Comparison of ENCODE assay signal across 12 cellular contexts in genomic region chr12:76920182-76921014, GRCh38. TPM values are rescaled to one million over a fixed set of nuclear protein-coding genes. Genes with fewer than 3 reads are reported as not detected.
DNase-seq lines count a peak whose midpoint lies in the region; ATAC-seq and TF ChIP-seq lines count a peak whose summit lies in the region.
"Had no signal": no experiment of that assay in that cellular context is flagged by ENCODE, and none has a peak within 500 bp of the region (broad histone marks: within the 10 kb centered on the region; RNA-seq: fewer than 3 reads in every experiment).

No MANE protein-coding gene starts in this region.

- H3K27ac Mint-ChIP-seq in activated CD8-positive, alpha-beta T cell treated with anti-CD3 and anti-CD28 coated beads for 36 hours: no peak overlapping the region
- no peak overlapping the region for H3K27ac Mint-ChIP-seq in activated CD8-positive, alpha-beta T cell treated with anti-CD3 and anti-CD28 coated beads, Interleukin-2, amount 10 ng/mL, durations not matched to agents 7 days and 5 days

- DNase-seq in activated CD8-positive, alpha-beta T cell treated with anti-CD3 and anti-CD28 coated beads for 36 hours: peak; percentile 22
- no peak for DNase-seq in activated CD8-positive, alpha-beta T cell treated with anti-CD3 and anti-CD28 coated beads, Interleukin-2, amount 10 ng/mL, durations not matched to agents 7 days and 5 days
- peak; percentile 8 for DNase-seq in Jurkat, Clone E6-1 (ENCODE audit: low read depth, low spot score)
- no peak for DNase-seq in stimulated activated naive CD8-positive, alpha-beta T cell treated with anti-CD3 and anti-CD28 coated beads, Interleukin-15, Interleukin-2, amounts not matched to agents 100 U/mL and 50 U/mL, for 24 hours
- DNase-seq in GM23248: no peak
- DNase-seq in SK-N-DZ (ENCODE audit: low spot score): no peak
- no peak for DNase-seq in Ammon's horn (ENCODE audit: low spot score)
- DNase-seq: ACHN, adrenal gland, left ventricle myocardium inferior, NCI-H524 had no signal

- no peak overlapping the region for H2AFZ ChIP-seq in GM23248

- H3K36me3 ChIP-seq in GM23248 (ENCODE audit: low read depth): no peaks in the 10 kb centered on the region
- H3K36me3 ChIP-seq: adrenal gland, left ventricle myocardium inferior had no signal

- peaks cover 3% of the 10 kb centered on the region for H3K4me1 Mint-ChIP-seq in activated CD8-positive, alpha-beta T cell treated with anti-CD3 and anti-CD28 coated beads for 36 hours (ENCODE audit: low read depth)
- H3K4me1 Mint-ChIP-seq in activated CD8-positive, alpha-beta T cell treated with anti-CD3 and anti-CD28 coated beads, Interleukin-2, amount 10 ng/mL, durations not matched to agents 7 days and 5 days (ENCODE audit: low read depth): peaks cover 5% of the 10 kb centered on the region

- no peaks in the 10 kb centered on the region for H3K27me3 Mint-ChIP-seq in activated CD8-positive, alpha-beta T cell treated with anti-CD3 and anti-CD28 coated beads for 36 hours
- H3K27me3 Mint-ChIP-seq in activated CD8-positive, alpha-beta T cell treated with anti-CD3 and anti-CD28 coated beads, Interleukin-2, amount 10 ng/mL, durations not matched to agents 7 days and 5 days (ENCODE audit: low read depth): peaks cover 12% of the 10 kb centered on the region

- no peaks in the 10 kb centered on the region for H3K9me3 Mint-ChIP-seq in activated CD8-positive, alpha-beta T cell treated with anti-CD3 and anti-CD28 coated beads for 36 hours
- H3K9me3 Mint-ChIP-seq in activated CD8-positive, alpha-beta T cell treated with anti-CD3 and anti-CD28 coated beads, Interleukin-2, amount 10 ng/mL, durations not matched to agents 7 days and 5 days (ENCODE audit: insufficient read depth): no peaks in the 10 kb centered on the region

- no peaks in the 10 kb centered on the region for H3K9me2 ChIP-seq in GM23248 (ENCODE audit: insufficient read depth)

- in situ Hi-C loops in GM23248 (cut with MboI): no loop called here

- no peak overlapping the region for H3K4me3 Mint-ChIP-seq in activated CD8-positive, alpha-beta T cell treated with anti-CD3 and anti-CD28 coated beads for 36 hours
- no peak overlapping the region for H3K4me3 Mint-ChIP-seq in activated CD8-positive, alpha-beta T cell treated with anti-CD3 and anti-CD28 coated beads, Interleukin-2, amount 10 ng/mL, durations not matched to agents 7 days and 5 days

- no peak overlapping the region for H3K27ac ChIP-seq in GM23248
- H3K27ac ChIP-seq: adrenal gland had no signal

- POLR2A ChIA-PET in activated CD8-positive, alpha-beta T cell treated with anti-CD3 and anti-CD28 coated beads for 36 hours (lab: Charles Lee): no interaction called here
- POLR2A ChIA-PET in activated CD8-positive, alpha-beta T cell treated with anti-CD3 and anti-CD28 coated beads, Interleukin-2, amount 10 ng/mL, durations not matched to agents 7 days and 5 days (lab: Charles Lee): no interaction called here

- peaks cover 17% of the 10 kb centered on the region; the same call in 1 of the 2 replicates for H3F3A ChIP-seq in GM23248 (ENCODE audit: insufficient read depth)

- intact Hi-C loops in activated CD8-positive, alpha-beta T cell treated with anti-CD3 and anti-CD28 coated beads for 36 hours (cut with micrococcal nuclease): no loop called here

- peak; percentile 87 for ATAC-seq in activated CD8-positive, alpha-beta T cell treated with anti-CD3 and anti-CD28 coated beads for 36 hours
- no peak for ATAC-seq in activated CD8-positive, alpha-beta T cell treated with anti-CD3 and anti-CD28 coated beads, Interleukin-2, amount 10 ng/mL, durations not matched to agents 7 days and 5 days
- peak; percentile 83 for ATAC-seq in HG02798 (IDR thresholded peaks at IDR 0.05; ENCODE audit: poor library complexity, unreplicated experiment)
- ATAC-seq in stimulated activated naive CD8-positive, alpha-beta T cell treated with anti-CD3 and anti-CD28 coated beads, Interleukin-15, Interleukin-2, amounts not matched to agents 100 U/mL and 50 U/mL, for 24 hours: peak; percentile 49

- H3K4me2 ChIP-seq in GM23248 (ENCODE audit: unreplicated experiment): no peak overlapping the region

- H3K79me2 ChIP-seq in GM23248 (ENCODE audit: insufficient read depth): no peaks in the 10 kb centered on the region

- peaks cover 24% of the 10 kb centered on the region for H3K4me1 ChIP-seq in GM23248 (ENCODE audit: insufficient read depth)
- H3K4me1 ChIP-seq: adrenal gland had no signal

- no peak overlapping the region for H3K9ac ChIP-seq in GM23248

- H4K20me1 ChIP-seq in GM23248 (ENCODE audit: insufficient read depth): no peaks in the 10 kb centered on the region

- no peak overlapping the region for H3K4me3 ChIP-seq in Jurkat, Clone E6-1 (ENCODE audit: low read length)
- H3K4me3 ChIP-seq in GM23248: no peak overlapping the region
- H3K4me3 ChIP-seq: adrenal gland, left ventricle myocardium inferior had no signal

- no peak for TF ChIP-seq CTCF in activated CD8-positive, alpha-beta T cell treated with anti-CD3 and anti-CD28 coated beads for 36 hours (IDR thresholded peaks at IDR 0.05)

- WGBS in GM23248 (ENCODE audit: low coverage in 1 of 2, low lambda C conversion rate in 2 of 2, missing lambda C conversion rate in 2 of 2), 2 experiments: 83 to 85% methylated on average over 7 of the region's 7 CpGs

- no peaks in the 10 kb centered on the region for H3K9me3 ChIP-seq in GM23248 (ENCODE audit: low read depth)
- H3K9me3 ChIP-seq: adrenal gland, left ventricle myocardium inferior had no signal

- CTCF ChIA-PET in activated CD8-positive, alpha-beta T cell treated with anti-CD3 and anti-CD28 coated beads for 36 hours (lab: Charles Lee): interaction anchor here (0.6 kb wide), 1 partner anchor 129 kb away, joined by 3 read pairs; no protein-coding TSS in a partner anchor
- CTCF ChIA-PET in activated CD8-positive, alpha-beta T cell treated with anti-CD3 and anti-CD28 coated beads, Interleukin-2, amount 10 ng/mL, durations not matched to agents 7 days and 5 days (lab: Charles Lee): no interaction called here

- H3K36me3 Mint-ChIP-seq in activated CD8-positive, alpha-beta T cell treated with anti-CD3 and anti-CD28 coated beads for 36 hours (ENCODE audit: low read depth): no peaks in the 10 kb centered on the region
- H3K36me3 Mint-ChIP-seq in activated CD8-positive, alpha-beta T cell treated with anti-CD3 and anti-CD28 coated beads, Interleukin-2, amount 10 ng/mL, durations not matched to agents 7 days and 5 days (ENCODE audit: low read depth): no peaks in the 10 kb centered on the region

- no peaks in the 10 kb centered on the region for H3K27me3 ChIP-seq in GM23248 (replicated peaks; ENCODE audit: insufficient read depth)
- H3K27me3 ChIP-seq: adrenal gland had no signal

RNA-seq across cellular contexts. Expression of gene CSRP2, which starts 41.6 kb away (rescaled TPM):
- 1 to 10 TPM; 1.2 to 1.8 TPM for total RNA-seq in activated CD8-positive, alpha-beta T cell treated with anti-CD3 and anti-CD28 coated beads for 36 hours
- under 1 TPM in 1 of 2 experiments, not detected in 1; 0.47 TPM for total RNA-seq in activated CD8-positive, alpha-beta T cell treated with anti-CD3 and anti-CD28 coated beads, Interleukin-2, amount 10 ng/mL, durations not matched to agents 7 days and 5 days
- polyA plus RNA-seq in Jurkat, Clone E6-1 (2012; ENCODE audit: insufficient read depth, insufficient read length): 4.3 TPM
- 53.0 and 62.2 TPM in 2 replicates for total RNA-seq in GM23248 (2014; rRNA removed; shearing (Covaris generic))
- polyA plus RNA-seq in GM23248 (2016; fragmentation: Nextera tagmentation; extraction: Ambion mirVana): 80.5 and 82.8 TPM in 2 replicates
- 121 and 129 TPM in 2 replicates for polyA plus RNA-seq in SK-N-DZ (2014; cell fraction: cytosol; rRNA removed)
- 54.3 and 81.7 TPM in 2 replicates for polyA plus RNA-seq in SK-N-DZ (2014; cell fraction: nucleus; rRNA removed)

Comparison
In these comparisons a context has a peak if more than half of its experiments do, and no peak if none do; other contexts are left out.
1. DNase-seq: peak in activated CD8-positive, alpha-beta T cell treated with anti-CD3 and anti-CD28 coated beads for 36 hours (single experiment) and Jurkat, Clone E6-1 (single experiment); none in activated CD8-positive, alpha-beta T cell treated with anti-CD3 and anti-CD28 coated beads, Interleukin-2, amount 10 ng/mL, durations not matched to agents 7 days and 5 days (single experiment), stimulated activated naive CD8-positive, alpha-beta T cell treated with anti-CD3 and anti-CD28 coated beads, Interleukin-15, Interleukin-2, amounts not matched to agents 100 U/mL and 50 U/mL, for 24 hours (single experiment), GM23248 (single experiment), SK-N-DZ (single experiment) and Ammon's horn (single experiment).
2. RNA of gene CSRP2, which starts 41.6 kb away (total RNA-seq): 53.0 to 62.2 TPM in GM23248; 1.2 to 1.8 TPM in activated CD8-positive, alpha-beta T cell treated with anti-CD3 and anti-CD28 coated beads for 36 hours and 0.47 TPM in activated CD8-positive, alpha-beta T cell treated with anti-CD3 and anti-CD28 coated beads, Interleukin-2, amount 10 ng/mL, durations not matched to agents 7 days and 5 days; every median in the first group is over 10 times any median in the second.